In the genomic region with DNA sequence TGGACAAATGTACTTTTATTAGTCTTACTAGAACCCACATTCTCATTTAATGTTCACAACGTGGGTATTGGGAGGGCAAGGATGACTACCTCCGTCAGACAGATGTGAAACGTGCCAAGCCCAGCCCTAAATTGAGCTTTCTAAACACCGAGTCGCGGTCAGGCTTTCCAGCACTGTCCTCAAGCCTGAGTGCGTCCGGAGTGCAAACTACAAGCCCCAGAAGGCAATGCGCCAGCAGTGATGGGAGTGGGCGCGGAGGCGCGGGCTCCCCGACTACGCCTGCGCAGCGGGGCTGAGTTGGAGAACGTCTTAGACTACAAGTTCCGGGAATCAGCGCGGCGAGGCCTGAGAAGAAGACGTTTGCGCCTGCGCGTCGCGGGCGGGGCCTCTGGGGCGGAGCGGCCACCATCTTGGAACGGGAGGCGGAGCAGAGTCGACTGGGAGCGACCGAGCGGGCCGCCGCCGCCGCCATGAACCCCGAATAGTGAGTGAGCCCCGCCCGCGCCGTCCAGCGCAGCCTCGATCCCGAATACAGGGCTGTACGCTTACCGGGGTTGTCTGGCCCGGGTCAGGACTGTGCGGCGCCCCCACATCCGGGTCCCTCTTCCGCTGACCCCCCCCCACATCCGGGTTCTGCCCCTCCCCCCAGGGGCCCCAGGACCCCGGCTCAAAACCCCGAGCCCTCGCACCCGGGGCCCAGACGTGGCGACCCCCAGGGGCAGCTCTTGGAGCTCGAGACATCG, we compare ENCODE assay signal across 8 cellular contexts. TPM values are rescaled to one million over a fixed set of nuclear protein-coding genes. Genes with fewer than 3 reads are reported as not detected.
DNase-seq lines count a peak whose midpoint lies in the region; ATAC-seq, FAIRE-seq and TF ChIP-seq lines count a peak whose summit lies in the region.

A gene (plus strand): TSS at position 430 of the 743 bp plus-strand sequence. CDS start 41 bp downstream, at position 471.

- FAIRE-seq in bronchial epithelial cell (lab: Jason Lieb, UNC), result peak; percentile 58

- ATAC-seq in GM18907 (IDR thresholded peaks at IDR 0.05; ENCODE audit: unreplicated experiment) (peak; percentile 77), HG03159 (IDR thresholded peaks at IDR 0.05; ENCODE audit: unreplicated experiment) (peak; percentile 76)

- H3K9ac ChIP-seq in iPS-20b (ENCODE audit: low read depth, low read length), result peak within 1 kb of the TSS; percentile 92

- peak within 1 kb of the TSS; percentile 96 for H3K4me3 ChIP-seq in AG04449 (ENCODE audit: low read depth, low read length)
- peak within 1 kb of the TSS; percentile 98 for H3K4me3 ChIP-seq in WI38 (ENCODE audit: low read depth, low read length)
- H3K4me3 ChIP-seq in bronchial epithelial cell (ENCODE audit: low read depth, low read length), result peak within 1 kb of the TSS; percentile 90
- H3K4me3 ChIP-seq in iPS-20b (ENCODE audit: low read length), result peak within 1 kb of the TSS; percentile 96
- H3K4me3 ChIP-seq in skin epidermis, result peak within 1 kb of the TSS; percentile 64 to 95 (median 79)

- H3K27me3 ChIP-seq in bronchial epithelial cell (ENCODE audit: control insufficient read depth, insufficient read depth, low read length) (no peaks in the 10 kb centered on the region), iPS-20b (ENCODE audit: insufficient read depth, low read length) (no peaks in the 10 kb centered on the region)

- TF ChIP-seq CTCF in AG04449 (IDR thresholded peaks at IDR 0.05; ENCODE audit: insufficient read depth, low read length, missing control alignments), result no peak
- TF ChIP-seq CTCF in WI38 (IDR thresholded peaks at IDR 0.05; ENCODE audit: low read depth, low read length), result no peak
- TF ChIP-seq CTCF in bronchial epithelial cell (IDR thresholded peaks at IDR 0.05; ENCODE audit: insufficient read depth, low read length, severe bottlenecking), result no peak

- no peaks in the 10 kb centered on the region for H3K9me3 ChIP-seq in iPS-20b (ENCODE audit: insufficient read depth, low read depth, low read length)

- POLR2A ChIA-PET in AG04449 (lab: Yijun Ruan, JAX), result interaction anchor here (0.5 to 2.1 kb wide), 4 partner anchors 12 to 1047 kb away, joined by 3 to 15 read pairs (median 4); a partner anchor contains a TSS

- H3K4me1 ChIP-seq in iPS-20b (ENCODE audit: insufficient read depth, low read length), result peaks cover 7% of the 10 kb centered on the region; the same call in 1 of the 2 replicates

- DNase-seq in AG04449 (ENCODE audit: low read depth, low spot score) (peak; percentile 92), NCI-H2227 treated with DMSO at 0.1 percent for 48 hours (lab: John Stamatoyannopoulos, UW) (peak; percentile 98), bronchial epithelial cell (ENCODE audit: low read depth) (peak; percentile 97)

- peaks cover 30% of the 10 kb centered on the region for H3K36me3 ChIP-seq in bronchial epithelial cell (ENCODE audit: control insufficient read depth, insufficient read depth, low read length)
- peaks cover 40% of the 10 kb centered on the region for H3K36me3 ChIP-seq in iPS-20b (ENCODE audit: insufficient read depth, low read depth, low read length)

- CTCF ChIA-PET in AG04449 (lab: Yijun Ruan, JAX), result interaction anchor here (0.7 to 10.3 kb wide), 13 partner anchors 14 to 380 kb away, joined by 3 to 144 read pairs (median 4); a partner anchor contains a TSS

- H3K27ac ChIP-seq in iPS-20b (ENCODE audit: low read length), result peak within 1 kb of the TSS; percentile 74
- H3K27ac ChIP-seq in skin epidermis, result peak within 1 kb of the TSS; percentile 83 to 99 (median 97)

RNA-seq across cellular contexts. Expression of the gene that starts here (rescaled TPM):
- total RNA-seq in bronchial epithelial cell, result 54.5 and 68.0 TPM in 2 replicates

Comparison
In these comparisons a context has a peak if more than half of its experiments do, and no peak if none do; other contexts are left out.
1. Peak in every context shown above with its lines: DNase-seq, ATAC-seq, H3K4me3 ChIP-seq and H3K27ac ChIP-seq.